ENCODE assay signal across 28 cellular contexts in the genomic region with DNA sequence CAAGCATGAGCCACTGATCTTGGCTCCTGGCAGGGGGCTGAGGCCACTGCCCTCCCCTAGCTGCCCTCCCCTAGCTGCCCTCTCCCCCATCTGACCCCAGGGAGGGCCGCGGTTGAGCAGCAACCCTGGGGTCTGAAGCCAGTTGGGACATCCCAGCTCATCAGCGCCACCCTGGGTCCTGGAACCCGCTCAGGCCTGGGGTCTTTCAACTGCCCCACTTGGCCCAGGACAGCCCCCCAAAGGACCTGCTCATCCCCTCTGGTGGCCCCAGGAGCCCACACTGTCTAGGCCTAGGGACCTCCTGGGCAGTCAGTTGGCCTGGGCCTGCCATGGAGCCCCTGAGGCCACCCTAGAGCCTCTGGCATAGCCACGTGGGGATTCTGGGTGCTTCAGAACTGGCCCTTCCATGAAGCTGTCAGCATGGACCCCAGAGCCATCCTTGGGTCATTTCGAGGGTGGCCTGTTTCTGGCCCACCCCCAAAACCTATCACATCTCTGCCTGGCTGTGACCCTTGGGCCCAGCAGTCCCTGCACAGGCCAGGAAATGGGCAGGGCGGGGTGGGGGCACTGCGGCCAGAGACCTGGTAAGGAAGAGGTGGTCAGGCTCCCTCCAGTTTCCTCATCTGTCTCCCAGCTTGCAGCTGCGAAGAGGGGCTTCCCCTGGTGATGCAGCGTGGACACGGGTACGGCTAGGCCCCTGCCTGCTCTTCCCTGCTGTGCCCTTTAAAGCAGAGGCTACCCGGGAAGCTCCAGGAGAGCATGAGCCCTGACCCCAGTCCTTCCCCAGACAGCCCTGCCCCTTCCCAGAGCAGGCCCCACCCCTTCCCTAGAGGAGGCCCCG. TPM values are rescaled to one million over a fixed set of nuclear protein-coding genes. Genes with fewer than 3 reads are reported as not detected.
A peak's percentile ranks its signal among the peaks of the same experiment; 100 is the strongest.
DNase-seq lines count a peak whose midpoint lies in the region; ATAC-seq and TF ChIP-seq lines count a peak whose summit lies in the region.
"Had no signal": no experiment of that assay in that cellular context is flagged by ENCODE, and none has a peak within 500 bp of the region (broad histone marks: within the 10 kb centered on the region; RNA-seq: fewer than 3 reads in every experiment).

No MANE protein-coding gene starts in this region.

- ATAC-seq in GM23338 (peak; percentile 10; the same call in 1 of the 3 replicates), left ventricle myocardium superior (no peak), esophagus mucosa (no peak), HG02623 (IDR thresholded peaks at IDR 0.05; ENCODE audit: unreplicated experiment) (no peak)
- ATAC-seq: pancreas, sciatic nerve, T-cell had no signal

- intact Hi-C loops in left ventricle myocardium superior (cut with micrococcal nuclease), result no loop called here

- H2BK120ac ChIP-seq in neuronal stem cell (ENCODE audit: low read depth, low read length), result no peak overlapping the region

- H3K9me3 Mint-ChIP-seq in GM23338, result peaks cover 4% of the 10 kb centered on the region
- H3K9me3 Mint-ChIP-seq: activated naive CD4-positive, alpha-beta T cell treated with anti-CD3 and anti-CD28 coated beads, Interleukin-2, amount 50 U/mL, for 24 hours; dendritic cell treated with granulocyte-macrophage colony-stimulating factor and Interleukin-4, amounts not matched to agents 40 ng/mL and 50 ng/mL, for 4 days; nephron; T-cell had no signal

- H2BK5ac ChIP-seq in neuronal stem cell (ENCODE audit: low read length), result no peak overlapping the region

- no peaks in the 10 kb centered on the region; the same call in 2 of the 3 replicates for H3K4me1 Mint-ChIP-seq in GM23338
- H3K4me1 Mint-ChIP-seq: CD4-positive, CD25-positive, alpha-beta regulatory T cell; nephron had no signal

- no peak overlapping the region for H4K91ac ChIP-seq in neuronal stem cell (ENCODE audit: low read depth, low read length, poor library complexity)

- no peaks in the 10 kb centered on the region for H4K20me1 ChIP-seq in GM23338 (replicated peaks; ENCODE audit: insufficient read depth)

- no peaks in the 10 kb centered on the region for H3K36me3 Mint-ChIP-seq in GM23338 (ENCODE audit: low read depth)
- H3K36me3 Mint-ChIP-seq: activated naive CD4-positive, alpha-beta T cell treated with anti-CD3 and anti-CD28 coated beads, Interleukin-2, amount 50 U/mL, for 24 hours; CD4-positive, CD25-positive, alpha-beta regulatory T cell; T-cell had no signal

- CTCF ChIA-PET in HEK293 (lab: Yijun Ruan, JAX), result interaction anchor here (0.5 to 1.1 kb wide), 3 partner anchors 127 to 402 kb away, joined by 3 to 4 read pairs (median 3); no protein-coding TSS in a partner anchor

- H2BK12ac ChIP-seq in neuronal stem cell (ENCODE audit: low read length), result no peak overlapping the region

- H3K18ac ChIP-seq in neuronal stem cell (ENCODE audit: low read length), result peak overlapping the region; percentile 22

- H3K36me3 ChIP-seq in GM23338 (ENCODE audit: insufficient read depth) (no peaks in the 10 kb centered on the region), HEK293 (ENCODE audit: control insufficient read depth in 2 of 2, insufficient read depth in 1 of 2, low read length in 2 of 2) (no peaks in the 10 kb centered on the region), neuronal stem cell (replicated peaks in 1 of 2; ENCODE audit: control insufficient read depth in 2 of 2, insufficient read depth in 2 of 2, low read length in 2 of 2) (no peaks in the 10 kb centered on the region), SJCRH30 (no peaks in the 10 kb centered on the region)
- H3K36me3 ChIP-seq: cardiac muscle cell, MG63, pancreas had no signal

- no peak overlapping the region for H4K8ac ChIP-seq in neuronal stem cell (ENCODE audit: low read depth, low read length)

- H3K27me3 ChIP-seq in GM23338 (ENCODE audit: insufficient read depth) (no peaks in the 10 kb centered on the region), neuronal stem cell (ENCODE audit: control insufficient read depth in 3 of 3, insufficient read depth in 3 of 3, low read depth in 1 of 3, low read length in 3 of 3) (peaks cover 0 to 2% (median 0%) of the 10 kb centered on the region in 3 experiments), SJCRH30 (no peaks in the 10 kb centered on the region)
- H3K27me3 ChIP-seq: MG63, pancreas had no signal

- H2AFZ ChIP-seq in GM23338, result no peak overlapping the region
- no peak overlapping the region for H2AFZ ChIP-seq in neuronal stem cell (ENCODE audit: low read length)
- H2AFZ ChIP-seq: PC-9 had no signal

- whole genome bisulfite sequencing in neuronal stem cell (ENCODE audit: extremely low coverage in 2 of 2, insufficient read length in 2 of 2, insufficient replicate concordance in 1 of 2), 2 donors, result no CpG with 5 or more reads among the region's 14 CpGs

- H3K27me3 Mint-ChIP-seq in GM23338 (ENCODE audit: insufficient read depth, low read depth, poor library complexity), result peaks cover 4% of the 10 kb centered on the region
- H3K27me3 Mint-ChIP-seq: activated naive CD4-positive, alpha-beta T cell treated with anti-CD3 and anti-CD28 coated beads, Interleukin-2, amount 50 U/mL, for 24 hours; CD4-positive, CD25-positive, alpha-beta regulatory T cell; T-cell had no signal

- H3K9me3 ChIP-seq in HEK293 (ENCODE audit: control insufficient read depth, insufficient read depth, low read depth, low read length) (no peaks in the 10 kb centered on the region), neuronal stem cell (replicated peaks in 1 of 2; ENCODE audit: control insufficient read depth in 2 of 2, insufficient read depth in 1 of 2, low read depth in 1 of 2, low read length in 2 of 2) (peaks cover 0 to 3% of the 10 kb centered on the region in 2 donors), SJCRH30 (replicated peaks) (no peaks in the 10 kb centered on the region)
- H3K9me3 ChIP-seq: MG63, pancreas had no signal

- H3K4ac ChIP-seq in neuronal stem cell (ENCODE audit: low read length), result peak overlapping the region; percentile 11

- H2BK15ac ChIP-seq in neuronal stem cell (ENCODE audit: low read length), result peak overlapping the region; percentile 85

- POLR2A ChIA-PET in HEK293 (lab: Yijun Ruan, JAX), result no interaction called here

- H3K4me1 ChIP-seq in GM23338 (ENCODE audit: insufficient read depth) (no peaks in the 10 kb centered on the region), HEK293 (ENCODE audit: control insufficient read depth, insufficient read depth, low read length) (no peaks in the 10 kb centered on the region), neuronal stem cell (ENCODE audit: control insufficient read depth in 2 of 2, insufficient read depth in 1 of 2, low read depth in 1 of 2, low read length in 2 of 2) (no peaks in the 10 kb centered on the region), SJCRH30 (no peaks in the 10 kb centered on the region)
- H3K4me1 ChIP-seq: pancreas had no signal

- H3F3A ChIP-seq in GM23338 (replicated peaks; ENCODE audit: low read depth), result no peaks in the 10 kb centered on the region

- H3K9ac ChIP-seq in neuronal stem cell (ENCODE audit: low read depth, low read length, poor library complexity), result no peak overlapping the region

- H3K4me3 Mint-ChIP-seq in GM23338, result no peak overlapping the region
- H3K4me3 Mint-ChIP-seq: activated naive CD4-positive, alpha-beta T cell treated with anti-CD3 and anti-CD28 coated beads, Interleukin-2, amount 50 U/mL, for 24 hours; CD4-positive, CD25-positive, alpha-beta regulatory T cell; dendritic cell treated with granulocyte-macrophage colony-stimulating factor and Interleukin-4, amounts not matched to agents 40 ng/mL and 50 ng/mL, for 4 days; nephron; T-cell had no signal

- no peaks in the 10 kb centered on the region for H3K9me2 ChIP-seq in GM23338 (ENCODE audit: insufficient read depth)

- H3K23ac ChIP-seq in neuronal stem cell (ENCODE audit: low read depth, low read length, poor library complexity), result no peak overlapping the region

- no peak for DNase-seq in GM23338 (ENCODE audit: low spot score)
- DNase-seq in left ventricle myocardium superior, result peak; percentile 15
- DNase-seq in neuronal stem cell (ENCODE audit: low spot score), result no peak
- DNase-seq in SJCRH30, result no peak
- no peak for DNase-seq in NK-92 treated with Interleukin-12 subunit alpha and Interleukin-12 subunit beta, amount 100 ng/mL, for 24 hours (lab: John Stamatoyannopoulos, UW)
- DNase-seq: activated CD4-positive, CD25-positive, alpha-beta regulatory T cell treated with anti-CD3 and anti-CD28 coated beads, Interleukin-2, amount 50 U/mL, for 72 hours; activated T-cell treated with anti-CD3 and anti-CD28 coated beads, Interleukin-2, amount 50 U/mL, for 48 hours; anterior cingulate cortex; CD4-positive, CD25-positive, alpha-beta regulatory T cell; MG63; NCI-H2081 treated with DMSO at 0.1 percent for 48 hours; NCI-H446; PC-9; SIG-M5; stimulated activated CD8-positive, alpha-beta memory T cell treated with anti-CD3 and anti-CD28 coated beads, Interleukin-4, amount 100 ng/mL, for 48 hours; trophoblast cell had no signal

- H3K14ac ChIP-seq in neuronal stem cell (ENCODE audit: low read length), result no peak overlapping the region

- H3K27ac ChIP-seq in GM23338 (ENCODE audit: low read depth) (no peak overlapping the region), HEK293 (ENCODE audit: extremely low read depth, low read depth, low read length) (no peak overlapping the region), neuronal stem cell (replicated peaks; ENCODE audit: low read length) (no peak overlapping the region), SJCRH30 (no peak overlapping the region)
- H3K27ac ChIP-seq: cardiac muscle cell, pancreas, PC-9 had no signal

- H3K4me3 ChIP-seq in GM23338, result no peak overlapping the region
- H3K4me3 ChIP-seq in HEK293 (ENCODE audit: low read depth, low read length), result no peak overlapping the region
- no peak overlapping the region for H3K4me3 ChIP-seq in neuronal stem cell (ENCODE audit: low read length in 2 of 2)
- no peak overlapping the region for H3K4me3 ChIP-seq in SJCRH30
- H3K4me3 ChIP-seq: cardiac muscle cell, MG63, pancreas, PC-9 had no signal

- TF ChIP-seq CTCF in GM23338 (conservative IDR thresholded peaks at IDR 0.05; ENCODE audit: low read depth in 2 of 2) (no peak), HEK293 (tag by site-specific recombination; IDR thresholded peaks at IDR 0.05) (no peak)

- H3K4me2 ChIP-seq in GM23338 (no peak overlapping the region), neuronal stem cell (ENCODE audit: insufficient read depth, low read length, poor library complexity, severe bottlenecking) (no peak overlapping the region)
- H3K4me2 ChIP-seq: PC-9 had no signal

- no peaks in the 10 kb centered on the region for H3K79me2 ChIP-seq in GM23338 (replicated peaks; ENCODE audit: insufficient read depth)

- no peaks in the 10 kb centered on the region for H3K79me1 ChIP-seq in neuronal stem cell (ENCODE audit: low read depth, low read length)

- peak overlapping the region; percentile 92 for H2AK5ac ChIP-seq in neuronal stem cell (ENCODE audit: low read depth, low read length)

- H3K27ac Mint-ChIP-seq in GM23338, result no peak overlapping the region
- H3K27ac Mint-ChIP-seq: activated naive CD4-positive, alpha-beta T cell treated with anti-CD3 and anti-CD28 coated beads, Interleukin-2, amount 50 U/mL, for 24 hours; dendritic cell treated with granulocyte-macrophage colony-stimulating factor and Interleukin-4, amounts not matched to agents 40 ng/mL and 50 ng/mL, for 4 days; nephron; T-cell had no signal

RNA-seq across cellular contexts. Expression of a gene that starts 37.9 kb away (rescaled TPM):
- total RNA-seq in GM23338 (2014; rRNA removed; shearing (Covaris generic)), result not detected in 2 replicates
- polyA plus RNA-seq in GM23338 (2016; fragmentation: Nextera tagmentation; extraction: Ambion mirVana), result not detected in 2 replicates
- not detected for total RNA-seq in left ventricle myocardium superior
- polyA plus RNA-seq in neuronal stem cell (2013, experiment 1 of 2), result not detected
- polyA plus RNA-seq in neuronal stem cell (2013, experiment 2 of 2), result under 0.01 TPM
- total RNA-seq in SJCRH30 (2014; rRNA removed; shearing (Covaris generic)), result 0.06 and 0.08 TPM in 2 replicates
- total RNA-seq in esophagus mucosa, result 0.08 TPM
- total RNA-seq: activated CD8-positive, alpha-beta memory T cell treated with anti-CD3 and anti-CD28 coated beads for 36 hours; CD4-positive, CD25-positive, alpha-beta regulatory T cell; fibroblast of lung; sciatic nerve had no signal
- polyA plus RNA-seq: cardiac muscle cell; CD4-positive, CD25-positive, alpha-beta regulatory T cell; fibroblast of lung had no signal

RNA-seq across cellular contexts. Expression of a gene that starts 45.2 kb away (rescaled TPM):
- total RNA-seq in GM23338 (2014; rRNA removed; shearing (Covaris generic)), result not detected in 2 replicates
- polyA plus RNA-seq in GM23338 (2016; fragmentation: Nextera tagmentation; extraction: Ambion mirVana), result not detected in 2 replicates
- total RNA-seq in left ventricle myocardium superior, result not detected
- polyA plus RNA-seq in neuronal stem cell (2013, experiment 1 of 2), result not detected
- polyA plus RNA-seq in neuronal stem cell (2013, experiment 2 of 2), result not detected
- total RNA-seq in SJCRH30 (2014; rRNA removed; shearing (Covaris generic)), result not detected in 2 replicates
- total RNA-seq in esophagus mucosa, result not detected
- total RNA-seq: activated CD8-positive, alpha-beta memory T cell treated with anti-CD3 and anti-CD28 coated beads for 36 hours; cardiac muscle cell; CD4-positive, CD25-positive, alpha-beta regulatory T cell; fibroblast of lung had no signal
- polyA plus RNA-seq: cardiac muscle cell; CD4-positive, CD25-positive, alpha-beta regulatory T cell; fibroblast of lung had no signal
